Comparison of ENCODE assay signal across 2 cellular contexts in genomic region chr22:36828815-36829214, GRCh38.
TF ChIP-seq lines count a peak whose summit lies in the region.

No MANE protein-coding gene starts in this region.

TF ChIP-seq in GM23338, 12 proteins besides CTCF, POLR2A, EP300 and RAD21:
- TF ChIP-seq ZNF462 (CRISPR knock-in tag; IDR thresholded peaks at IDR 0.05) (no peak), POLR2AphosphoS5 (IDR thresholded peaks at IDR 0.05; ENCODE audit: low read depth) (no peak), CREB1 (CRISPR knock-in tag; IDR thresholded peaks at IDR 0.05; ENCODE audit: low read depth) (no peak), NANOG (IDR thresholded peaks at IDR 0.05; ENCODE audit: borderline replicate concordance) (no peak), JUNB (IDR thresholded peaks at IDR 0.05; ENCODE audit: unreplicated experiment) (no peak), ZNF331 (CRISPR knock-in tag; IDR thresholded peaks at IDR 0.05; ENCODE audit: low read depth) (no peak), ETS1 (IDR thresholded peaks at IDR 0.05) (no peak), EZH2 (IDR thresholded peaks at IDR 0.05; ENCODE audit: low read depth, unreplicated experiment) (no peak), REST (IDR thresholded peaks at IDR 0.05; ENCODE audit: unreplicated experiment) (no peak), STAT1 (IDR thresholded peaks at IDR 0.05; ENCODE audit: unreplicated experiment) (no peak), EZH2phosphoT487 (IDR thresholded peaks at IDR 0.05; ENCODE audit: unreplicated experiment) (no peak), ZNF114 (CRISPR knock-in tag; IDR thresholded peaks at IDR 0.05) (no peak)

TF ChIP-seq in WTC11, 78 proteins besides CTCF, POLR2A, EP300 and RAD21:
- TF ChIP-seq ETV6 (CRISPR knock-in tag; IDR thresholded peaks at IDR 0.05) = no peak
- TF ChIP-seq ATF3 (CRISPR knock-in tag; conservative IDR thresholded peaks at IDR 0.05) = no peak
- TF ChIP-seq NR3C1 (CRISPR knock-in tag; conservative IDR thresholded peaks at IDR 0.05; ENCODE audit: low read depth) = no peak
- TF ChIP-seq NR1H2 (CRISPR knock-in tag; IDR thresholded peaks at IDR 0.05) = no peak
